21 cellular contexts compared by ENCODE assay signal in genomic region chr10:61785410-61786105, GRCh38.
DNase-seq lines count a peak whose midpoint lies in the region; ATAC-seq, FAIRE-seq and TF ChIP-seq lines count a peak whose summit lies in the region.
"Had no signal": no experiment of that assay in that cellular context is flagged by ENCODE, and none has a peak within 500 bp of the region (broad histone marks: within the 10 kb centered on the region; RNA-seq: fewer than 3 reads in every experiment).

No MANE protein-coding gene starts in this region.

- H3K4me3 Mint-ChIP-seq in activated CD8-positive, alpha-beta memory T cell treated with anti-CD3 and anti-CD28 coated beads, Interleukin-2, amount 10 ng/mL, durations not matched to agents 7 days and 5 days, result no peak overlapping the region
- no peak overlapping the region for H3K4me3 Mint-ChIP-seq in osteocyte (ENCODE audit: unreplicated experiment)
- H3K4me3 Mint-ChIP-seq: stimulated activated memory B cell treated with anti-CD40 and anti-IgM and Interleukin-4, amounts not matched to agents 10 μg/mL and 1 μg/mL and 100 μg/mL, for 72 hours; T-helper 17 cell had no signal

- peak overlapping the region; percentile 78 for H3K27ac Mint-ChIP-seq in activated CD8-positive, alpha-beta memory T cell treated with anti-CD3 and anti-CD28 coated beads, Interleukin-2, amount 10 ng/mL, durations not matched to agents 7 days and 5 days
- peak overlapping the region; percentile 82 for H3K27ac Mint-ChIP-seq in osteocyte (ENCODE audit: unreplicated experiment)
- H3K27ac Mint-ChIP-seq: stimulated activated memory B cell treated with anti-CD40 and anti-IgM and Interleukin-4, amounts not matched to agents 10 μg/mL and 1 μg/mL and 100 μg/mL, for 72 hours; T-helper 17 cell had no signal

- TF ChIP-seq CTCF in PC-3 (conservative IDR thresholded peaks at IDR 0.05; ENCODE audit: low read depth, low read length) (no peak), GM12878 (IDR thresholded peaks at IDR 0.05 in 2 of 3, conservative IDR thresholded peaks at IDR 0.05 in 1 of 3; ENCODE audit: control insufficient read depth in 2 of 3, extremely low read depth in 1 of 3, insufficient read depth in 1 of 3, low read depth in 3 of 3, low read length in 3 of 3) (no peak), osteocyte (IDR thresholded peaks at IDR 0.05) (no peak)

- 50% methylated on average over 3 of the region's 3 CpGs for WGBS in GM12878 (ENCODE audit: insufficient coverage, insufficient replicate concordance, low lambda C conversion rate, missing lambda C conversion rate)

- POLR2A ChIA-PET in PC-3 (lab: Charles Lee; ENCODE audit: unreplicated experiment), result no interaction called here
- POLR2A ChIA-PET in GM12878 (lab: Charles Lee), result no interaction called here

- DNase-seq in activated CD8-positive, alpha-beta memory T cell treated with anti-CD3 and anti-CD28 coated beads, Interleukin-2, amount 10 ng/mL, durations not matched to agents 7 days and 5 days, result no peak
- DNase-seq in activated CD8-positive, alpha-beta memory T cell treated with anti-CD3 and anti-CD28 coated beads, Interleukin-2, amount 50 U/mL, for 48 hours, result no peak
- DNase-seq in PC-3 (no peak), GM12878 (ENCODE audit: low read depth, low spot score) (no peak), osteocyte (ENCODE audit: extremely low spot score, unreplicated experiment) (no peak), retina (no peak)
- DNase-seq in stimulated activated naive CD4-positive, alpha-beta T cell treated with Interleukin-2 at 50 U/mL for 16 hours (lab: John Stamatoyannopoulos, UW), result no peak
- no peak for DNase-seq in stimulated activated CD4-positive, alpha-beta T cell treated with anti-CD3 and anti-CD28 coated beads, Interleukin-4, amount 100 ng/mL, for 24 hours
- DNase-seq: adrenal gland, gastrocnemius medialis, KG1, mammary epithelial cell, NCI-H1930, NCI-H2227 treated with DMSO at 0.1 percent for 48 hours, ovary, PC-9, T-helper 17 cell, WERI-Rb-1 had no signal

- TF ChIP-seq POLR2A in GM12878 (IDR thresholded peaks at IDR 0.05; ENCODE audit: low read depth, low read length), result no peak

- CTCF ChIA-PET in activated CD8-positive, alpha-beta memory T cell treated with anti-CD3 and anti-CD28 coated beads, Interleukin-2, amount 10 ng/mL, durations not matched to agents 7 days and 5 days (lab: Charles Lee), result interaction anchor here (0.7 to 1.8 kb wide), 7 partner anchors 11 to 82 kb away, joined by 3 to 5 read pairs (median 3); no protein-coding TSS in a partner anchor
- CTCF ChIA-PET in PC-3 (lab: Charles Lee), result no interaction called here
- CTCF ChIA-PET in GM12878 (lab: Yijun Ruan, JAX), result interaction anchor here (1.5 kb wide), 1 partner anchor 117 kb away, joined by 3 read pairs; no protein-coding TSS in a partner anchor

- H3K27me3 Mint-ChIP-seq in activated CD8-positive, alpha-beta memory T cell treated with anti-CD3 and anti-CD28 coated beads, Interleukin-2, amount 10 ng/mL, durations not matched to agents 7 days and 5 days, result no peaks in the 10 kb centered on the region
- H3K27me3 Mint-ChIP-seq in osteocyte (ENCODE audit: unreplicated experiment), result no peaks in the 10 kb centered on the region

- BruUV-seq in PC-3 (replicated peaks; lab: Mats Ljungman, UMichigan), result no TSS peak
- BruUV-seq in GM12878 (replicated peaks; lab: Mats Ljungman, UMichigan), result no TSS peak

- peaks cover 32% of the 10 kb centered on the region for H3K4me1 ChIP-seq in PC-3 (ENCODE audit: insufficient read depth, low read length)
- peaks cover 9% of the 10 kb centered on the region; the same call in 1 of the 2 replicates for H3K4me1 ChIP-seq in GM12878 (ENCODE audit: control insufficient read depth, insufficient read depth, low read length)
- H3K4me1 ChIP-seq: gastrocnemius medialis had no signal

- H3K4me1 Mint-ChIP-seq in activated CD8-positive, alpha-beta memory T cell treated with anti-CD3 and anti-CD28 coated beads, Interleukin-2, amount 10 ng/mL, durations not matched to agents 7 days and 5 days, result peaks cover 61% of the 10 kb centered on the region
- peaks cover 30% of the 10 kb centered on the region for H3K4me1 Mint-ChIP-seq in osteocyte (ENCODE audit: unreplicated experiment)
- H3K4me1 Mint-ChIP-seq: stimulated activated memory B cell treated with anti-CD40 and anti-IgM and Interleukin-4, amounts not matched to agents 10 μg/mL and 1 μg/mL and 100 μg/mL, for 72 hours; T-helper 17 cell had no signal

- ATAC-seq in activated CD8-positive, alpha-beta memory T cell treated with anti-CD3 and anti-CD28 coated beads, Interleukin-2, amount 10 ng/mL, durations not matched to agents 7 days and 5 days, result no peak
- ATAC-seq in PC-3 (no peak), GM12878 (no peak)
- ATAC-seq: gastrocnemius medialis; sciatic nerve; stimulated activated memory B cell treated with anti-CD40 and anti-IgM and Interleukin-4, amounts not matched to agents 10 μg/mL and 1 μg/mL and 100 μg/mL, for 72 hours; T-helper 17 cell had no signal

- no peak for TF ChIP-seq EP300 in GM12878 (IDR thresholded peaks at IDR 0.05; ENCODE audit: borderline replicate concordance in 1 of 2, control insufficient read depth in 1 of 2, low read depth in 2 of 2, low read length in 2 of 2)

- H3K27ac ChIP-seq in PC-3 (ENCODE audit: low read length) (peak overlapping the region; percentile 53; the same call in 1 of the 2 replicates), GM12878 (ENCODE audit: control insufficient read depth, insufficient read depth) (no peak overlapping the region)
- H3K27ac ChIP-seq: C4-2B, gastrocnemius medialis, WERI-Rb-1 had no signal

- intact Hi-C loops in PC-3 (cut with micrococcal nuclease) (no loop called here), GM12878 (cut with micrococcal nuclease; ENCODE audit: unreplicated experiment) (loop anchor here (1.0 kb wide), 1 partner anchor 11 kb away; no protein-coding TSS in a partner anchor)

- H3K79me2 ChIP-seq in PC-3 (ENCODE audit: low read length), result no peaks in the 10 kb centered on the region
- H3K79me2 ChIP-seq in GM12878 (ENCODE audit: control insufficient read depth, insufficient read depth, low read length), result no peaks in the 10 kb centered on the region

- in situ Hi-C loops in GM12878 (cut with MboI), result no loop called here

- H3K4me2 ChIP-seq in PC-3 (ENCODE audit: low read length) (peak overlapping the region; percentile 77), GM12878 (ENCODE audit: control insufficient read depth, insufficient read depth) (no peak overlapping the region)

- H3K27me3 ChIP-seq in PC-3 (ENCODE audit: low read length), result no peaks in the 10 kb centered on the region
- H3K27me3 ChIP-seq in GM12878 (replicated peaks in 1 of 2; ENCODE audit: control insufficient read depth in 2 of 2, insufficient read depth in 2 of 2, low read length in 1 of 2), result no peaks in the 10 kb centered on the region
- H3K27me3 ChIP-seq: adrenal gland, gastrocnemius medialis, ovary had no signal

- H3K4me3 ChIP-seq in PC-3 (ENCODE audit: low read length) (no peak overlapping the region), GM12878 (no peak overlapping the region)
- H3K4me3 ChIP-seq: ovary had no signal

- RAD21 ChIA-PET in GM12878 (lab: Charles Lee; ENCODE audit: unreplicated experiment), result no interaction called here

- H3K9me3 Mint-ChIP-seq in activated CD8-positive, alpha-beta memory T cell treated with anti-CD3 and anti-CD28 coated beads, Interleukin-2, amount 10 ng/mL, durations not matched to agents 7 days and 5 days (ENCODE audit: low read depth), result peaks cover 2% of the 10 kb centered on the region
- no peaks in the 10 kb centered on the region for H3K9me3 Mint-ChIP-seq in osteocyte (ENCODE audit: unreplicated experiment)
- H3K9me3 Mint-ChIP-seq: stimulated activated memory B cell treated with anti-CD40 and anti-IgM and Interleukin-4, amounts not matched to agents 10 μg/mL and 1 μg/mL and 100 μg/mL, for 72 hours had no signal

- H3K36me3 ChIP-seq in PC-3 (ENCODE audit: low read depth, low read length) (no peaks in the 10 kb centered on the region), GM12878 (ENCODE audit: control insufficient read depth in 2 of 2, insufficient read depth in 2 of 2, low read length in 1 of 2) (no peaks in the 10 kb centered on the region)
- H3K36me3 ChIP-seq: adrenal gland, gastrocnemius medialis, ovary, WERI-Rb-1 had no signal

- H2AFZ ChIP-seq in PC-3 (ENCODE audit: low read length), result peak overlapping the region; percentile 59; the same call in 1 of the 2 replicates
- no peak overlapping the region for H2AFZ ChIP-seq in GM12878 (ENCODE audit: control insufficient read depth, low read depth, low read length)

- SMC1A ChIA-PET in GM12878 (lab: Charles Lee; ENCODE audit: uncharacterized antibody, unreplicated experiment), result no interaction called here

- no peaks in the 10 kb centered on the region for H3K9me3 ChIP-seq in PC-3 (ENCODE audit: low read length)
- H3K9me3 ChIP-seq in GM12878 (replicated peaks; ENCODE audit: control insufficient read depth, insufficient read depth, low read length), result no peaks in the 10 kb centered on the region
- H3K9me3 ChIP-seq: adrenal gland, gastrocnemius medialis, ovary had no signal

- no peaks in the 10 kb centered on the region for H3F3A ChIP-seq in PC-3 (ENCODE audit: low read length, unreplicated experiment)

- H4K20me1 ChIP-seq in PC-3 (ENCODE audit: low read length) (no peaks in the 10 kb centered on the region), GM12878 (ENCODE audit: control insufficient read depth, insufficient read depth) (no peaks in the 10 kb centered on the region)

- no peak for TF ChIP-seq RAD21 in GM12878 (IDR thresholded peaks at IDR 0.05; ENCODE audit: insufficient read depth, low read depth, low read length)

- peak; percentile 7 for FAIRE-seq in GM12878 (lab: Jason Lieb, UNC)

- H3K36me3 Mint-ChIP-seq in activated CD8-positive, alpha-beta memory T cell treated with anti-CD3 and anti-CD28 coated beads, Interleukin-2, amount 10 ng/mL, durations not matched to agents 7 days and 5 days, result peaks cover 21% of the 10 kb centered on the region
- no peaks in the 10 kb centered on the region for H3K36me3 Mint-ChIP-seq in osteocyte (ENCODE audit: unreplicated experiment)
- H3K36me3 Mint-ChIP-seq: stimulated activated memory B cell treated with anti-CD40 and anti-IgM and Interleukin-4, amounts not matched to agents 10 μg/mL and 1 μg/mL and 100 μg/mL, for 72 hours had no signal

- H3K9me2 ChIP-seq in PC-3 (replicated peaks; ENCODE audit: low read length), result peaks cover 7% of the 10 kb centered on the region; the same call in 1 of the 2 replicates

- H3K9ac ChIP-seq in PC-3 (ENCODE audit: low read length) (no peak overlapping the region), GM12878 (ENCODE audit: control insufficient read depth, insufficient read depth, low read length) (no peak overlapping the region)

TF ChIP-seq in GM12878, 131 proteins besides CTCF, POLR2A, EP300 and RAD21 (continues in another document):
- TF ChIP-seq MAX (IDR thresholded peaks at IDR 0.05; ENCODE audit: low read depth, low read length), result no peak
- no peak for TF ChIP-seq SUPT20H (IDR thresholded peaks at IDR 0.05; ENCODE audit: borderline replicate concordance, control insufficient read depth, low read depth, low read length)
